In the genomic region with DNA sequence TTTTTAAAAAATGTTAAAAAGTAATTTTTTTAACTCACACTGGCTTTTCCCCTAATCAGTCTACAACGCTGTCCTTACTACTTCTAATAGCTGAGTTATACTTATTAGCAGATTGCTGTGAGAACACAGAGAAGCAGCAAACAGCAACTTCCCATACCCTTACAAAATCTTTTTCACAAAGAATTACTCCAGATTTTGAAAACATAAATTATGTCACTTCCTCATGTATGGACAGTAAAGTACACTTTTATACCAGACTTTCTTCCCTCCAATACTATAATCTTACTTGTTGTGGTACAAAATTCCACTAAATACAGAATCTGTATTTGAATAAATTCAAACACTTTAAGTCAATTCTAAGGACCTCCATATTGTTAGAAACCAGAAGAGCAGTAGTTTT, we compare ENCODE assay signal across 8 cellular contexts. TPM values are rescaled to one million over a fixed set of nuclear protein-coding genes. Genes with fewer than 3 reads are reported as not detected.
DNase-seq lines count a peak whose midpoint lies in the region; ATAC-seq and TF ChIP-seq lines count a peak whose summit lies in the region.

No MANE protein-coding gene starts in this region.

- H3K9ac ChIP-seq in muscle layer of colon (ENCODE audit: low read length), result peak overlapping the region; percentile 97

- no peaks in the 10 kb centered on the region for H3K27me3 ChIP-seq in ACC112 (ENCODE audit: insufficient read depth, low read length)
- H3K27me3 ChIP-seq in HL-60 (ENCODE audit: insufficient read depth, poor library complexity, severe bottlenecking), result no peaks in the 10 kb centered on the region
- H3K27me3 ChIP-seq in ascending aorta, result no peaks in the 10 kb centered on the region
- no peaks in the 10 kb centered on the region for H3K27me3 ChIP-seq in muscle layer of colon (ENCODE audit: control insufficient read depth in 1 of 2, insufficient read depth in 2 of 2, low read length in 2 of 2)

- ATAC-seq in GM18519 (IDR thresholded peaks at IDR 0.05; ENCODE audit: low FRiP score, unreplicated experiment), result no peak
- ATAC-seq in GM18870 (IDR thresholded peaks at IDR 0.05; ENCODE audit: unreplicated experiment), result no peak

- H3K4me1 ChIP-seq in ACC112 (ENCODE audit: control insufficient read depth, insufficient read depth, low read length, unreplicated experiment) (peaks cover 12% of the 10 kb centered on the region), ascending aorta (peaks cover 0 to 15% of the 10 kb centered on the region in 2 donors), muscle layer of colon (ENCODE audit: insufficient read depth, low read length) (peaks cover 12% of the 10 kb centered on the region)

- H3K36me3 ChIP-seq in ACC112 (ENCODE audit: insufficient read depth, low read length), result peaks cover 23% of the 10 kb centered on the region
- H3K36me3 ChIP-seq in ascending aorta, result peaks cover 33 to 40% of the 10 kb centered on the region in 2 donors
- H3K36me3 ChIP-seq in muscle layer of colon (ENCODE audit: insufficient read depth, low read length), result peaks cover 24% of the 10 kb centered on the region

- H3K27ac ChIP-seq in ACC112 (ENCODE audit: low read depth, low read length) (no peak overlapping the region), HL-60 (replicated peaks) (peak overlapping the region; percentile 97), ascending aorta (peak overlapping the region in 1 of 2 donors; percentile 9), muscle layer of colon (ENCODE audit: low read depth, low read length) (peak overlapping the region; percentile 98)

- H3K4me3 ChIP-seq in ACC112 (ENCODE audit: low read depth, low read length) (peak overlapping the region; percentile 98), HL-60 (replicated peaks; ENCODE audit: insufficient read depth, low read length) (peak overlapping the region; percentile 77), ascending aorta (peak overlapping the region; percentile 80 to 85), muscle layer of colon (ENCODE audit: low read depth in 1 of 2, low read length in 2 of 2) (peak overlapping the region; percentile 69 to 88)

- no peak overlapping the region for H2AFZ ChIP-seq in ACC112 (ENCODE audit: low read length, unreplicated experiment)

- POLR2A ChIA-PET in GM10248 (lab: Yijun Ruan, JAX), result no interaction called here

- H3K79me2 ChIP-seq in ACC112 (ENCODE audit: control insufficient read depth, insufficient read depth, low read length, unreplicated experiment), result peaks cover 52% of the 10 kb centered on the region

- intact Hi-C loops in ascending aorta (cut with DNase I), result no loop called here

- CTCF ChIA-PET in GM10248 (lab: Yijun Ruan, JAX), result interaction anchor here (0.9 to 1.0 kb wide), 2 partner anchors 10 to 27 kb away, joined by 3 read pairs; no protein-coding TSS in a partner anchor

- TF ChIP-seq CTCF in HL-60 (IDR thresholded peaks at IDR 0.05; ENCODE audit: insufficient read depth, low read length), result no peak
- no peak for TF ChIP-seq CTCF in ascending aorta (IDR thresholded peaks at IDR 0.05)
- no peak for TF ChIP-seq CTCF in GM10248 (IDR thresholded peaks at IDR 0.05; ENCODE audit: control extremely low read depth, extremely low read depth, low read depth, missing control alignments)

- H3K9me3 ChIP-seq in ascending aorta (no peaks in the 10 kb centered on the region), muscle layer of colon (ENCODE audit: low read length) (no peaks in the 10 kb centered on the region)

- no peak for DNase-seq in HL-60 (ENCODE audit: low read depth in 1 of 2, low spot score in 1 of 2)
- no peak for DNase-seq in ascending aorta (ENCODE audit: low spot score in 2 of 2)
- DNase-seq in GM10248 (ENCODE audit: extremely low spot score), result no peak
- DNase-seq in occipital lobe (lab: John Stamatoyannopoulos, UW), result no peak

RNA-seq across cellular contexts. Expression of gene PHC3, which starts 2.1 kb away (rescaled TPM):
- total RNA-seq in ascending aorta (43.3 TPM), occipital lobe (55.2 TPM)

RNA-seq across cellular contexts. Expression of gene PRKCI, which starts 42.8 kb away (rescaled TPM):
- 20.3 TPM for total RNA-seq in ascending aorta
- total RNA-seq in occipital lobe, result 86.7 TPM
